In genomic region chr4:48815483-48815882, GRCh38 we compare ENCODE assay signal across 15 cellular contexts. TPM values are rescaled to one million over a fixed set of nuclear protein-coding genes. Genes with fewer than 3 reads are reported as not detected.
DNase-seq lines count a peak whose midpoint lies in the region; ATAC-seq and TF ChIP-seq lines count a peak whose summit lies in the region.
"Had no signal": no experiment of that assay in that cellular context is flagged by ENCODE, and none has a peak within 500 bp of the region (broad histone marks: within the 10 kb centered on the region; RNA-seq: fewer than 3 reads in every experiment).

No MANE protein-coding gene starts in this region.

- H3K4me3 Mint-ChIP-seq in immature natural killer cell = peak overlapping the region in 3 of 5 donors; percentile 4 to 41 (median 9)
- H3K4me3 Mint-ChIP-seq: activated CD4-positive, alpha-beta memory T cell treated with anti-CD3 and anti-CD28 coated beads for 36 hours; activated naive CD4-positive, alpha-beta T cell treated with anti-CD3 and anti-CD28 coated beads, Interleukin-2, amount 50 U/mL, for 24 hours; CD4-positive, alpha-beta T cell; central memory CD8-positive, alpha-beta T cell had no signal

- peaks cover 0 to 4% (median 0%) of the 10 kb centered on the region in 6 donors for H3K9me3 Mint-ChIP-seq in immature natural killer cell
- H3K9me3 Mint-ChIP-seq: activated CD4-positive, alpha-beta memory T cell treated with anti-CD3 and anti-CD28 coated beads for 36 hours; activated naive CD4-positive, alpha-beta T cell treated with anti-CD3 and anti-CD28 coated beads, Interleukin-2, amount 50 U/mL, for 24 hours; CD4-positive, alpha-beta T cell; central memory CD8-positive, alpha-beta T cell had no signal

- ATAC-seq in GM21390 (IDR thresholded peaks at IDR 0.05; ENCODE audit: unreplicated experiment) = peak; percentile 46
- peak; percentile 49 for ATAC-seq in HG03469 (IDR thresholded peaks at IDR 0.05; ENCODE audit: unreplicated experiment)
- ATAC-seq in GM18873 (IDR thresholded peaks at IDR 0.05; ENCODE audit: low FRiP score, unreplicated experiment) = no peak
- ATAC-seq: heart right ventricle had no signal

- peak overlapping the region in 3 of 6 donors; percentile 2 to 13 (median 2) for H3K27ac Mint-ChIP-seq in immature natural killer cell
- H3K27ac Mint-ChIP-seq: activated CD4-positive, alpha-beta memory T cell treated with anti-CD3 and anti-CD28 coated beads for 36 hours; activated naive CD4-positive, alpha-beta T cell treated with anti-CD3 and anti-CD28 coated beads, Interleukin-2, amount 50 U/mL, for 24 hours; CD4-positive, alpha-beta T cell had no signal

- in situ Hi-C loops in GM13976 (cut with MboI; ENCODE audit: low sequenced_read_pairs, unreplicated experiment) = no loop called here

- peaks cover 0 to 4% (median 0%) of the 10 kb centered on the region in 3 donors for H3K36me3 Mint-ChIP-seq in immature natural killer cell
- H3K36me3 Mint-ChIP-seq: activated CD4-positive, alpha-beta memory T cell treated with anti-CD3 and anti-CD28 coated beads for 36 hours had no signal

- H3K27me3 Mint-ChIP-seq in immature natural killer cell (ENCODE audit: low read depth in 3 of 3) = peaks cover 4 to 11% (median 5%) of the 10 kb centered on the region in 3 donors

- DNase-seq in GM13976 (ENCODE audit: low spot score) (peak; percentile 46), immature natural killer cell (no peak), NCI-H1417 treated with DMSO at 0.1 percent for 48 hours (lab: John Stamatoyannopoulos, UW) (no peak), KG1 (lab: John Stamatoyannopoulos, UW) (no peak)
- DNase-seq: activated CD4-positive, alpha-beta memory T cell treated with anti-CD3 and anti-CD28 coated beads for 36 hours; CD4-positive, alpha-beta T cell; GDM1; heart right ventricle; MG63; NCI-H226 had no signal

- TF ChIP-seq CTCF in GM13976 (IDR thresholded peaks at IDR 0.05; ENCODE audit: borderline replicate concordance, control extremely low read depth, extremely low read depth, insufficient read depth, missing control alignments) = no peak

- peaks cover 5 to 9% of the 10 kb centered on the region in 2 donors for H3K4me1 Mint-ChIP-seq in immature natural killer cell
- H3K4me1 Mint-ChIP-seq: central memory CD8-positive, alpha-beta T cell had no signal

RNA-seq across cellular contexts. Expression of gene OCIAD1, which starts 15.4 kb away (rescaled TPM):
- polyA plus RNA-seq in immature natural killer cell = 100 to 1,000 TPM; 159 to 181 (median 160) TPM

RNA-seq across cellular contexts. Expression of gene FRYL, which starts 35.4 kb away (rescaled TPM):
- polyA plus RNA-seq in immature natural killer cell = 10 to 100 TPM; 25.8 to 57.9 (median 26.7) TPM
